1 cellular context compared by ENCODE assay signal in genomic region chr11:124791626-124792341, GRCh38.
TF ChIP-seq lines count a peak whose summit lies in the region.

No MANE protein-coding gene starts in this region.

TF ChIP-seq in SK-N-SH, 30 proteins besides CTCF, POLR2A, EP300 and RAD21 (continued from another document):
- TF ChIP-seq SIN3A (IDR thresholded peaks at IDR 0.05; ENCODE audit: borderline replicate concordance, low read depth, low read length) = no peak
- TF ChIP-seq ZBTB33 (IDR thresholded peaks at IDR 0.05; ENCODE audit: borderline replicate concordance, low read depth) = no peak
- no peak for TF ChIP-seq FOXJ3 (CRISPR knock-in tag; IDR thresholded peaks at IDR 0.05)
- no peak for TF ChIP-seq USF2 (IDR thresholded peaks at IDR 0.05; ENCODE audit: borderline replicate concordance, low read depth, low read length)
- TF ChIP-seq RXRA (IDR thresholded peaks at IDR 0.05; ENCODE audit: borderline replicate concordance, low read depth) = no peak
- TF ChIP-seq RCOR1 (IDR thresholded peaks at IDR 0.05; ENCODE audit: low read length) = no peak
- TF ChIP-seq CHD2 (IDR thresholded peaks at IDR 0.05; ENCODE audit: low read length, partially characterized antibody) = no peak
- TF ChIP-seq YY1 (IDR thresholded peaks at IDR 0.05; ENCODE audit: low read depth) = no peak
